In genomic region chr16:47392114-47392513, GRCh38 we compare ENCODE assay signal across 8 cellular contexts.
DNase-seq lines count a peak whose midpoint lies in the region; ATAC-seq and TF ChIP-seq lines count a peak whose summit lies in the region.

No MANE protein-coding gene starts in this region.

- peak overlapping the region; percentile 9 for H3K27ac Mint-ChIP-seq in WTC11

- TF ChIP-seq CTCF in GM06990 (IDR thresholded peaks at IDR 0.05; ENCODE audit: insufficient read depth, low read length, poor library complexity, severe bottlenecking): no peak
- no peak for TF ChIP-seq CTCF in WTC11 (IDR thresholded peaks at IDR 0.05)

- H3K4me3 ChIP-seq in GM06990 (replicated peaks; ENCODE audit: low read depth, low read length): no peak overlapping the region

- POLR2A ChIA-PET in WTC11 (lab: Charles Lee): no interaction called here

- ATAC-seq in GM21423 (IDR thresholded peaks at IDR 0.05; ENCODE audit: unreplicated experiment): peak; percentile 93
- peak; percentile 84 for ATAC-seq in HG03565 (IDR thresholded peaks at IDR 0.05; ENCODE audit: unreplicated experiment)
- ATAC-seq in WTC11: no peak
- ATAC-seq in stimulated activated naive CD8-positive, alpha-beta T cell treated with anti-CD3 and anti-CD28 coated beads, Interleukin-15, Interleukin-2, amounts not matched to agents 100 U/mL and 50 U/mL, for 24 hours: peak; percentile 57

- peaks cover 19% of the 10 kb centered on the region for H3K4me1 Mint-ChIP-seq in WTC11

- DNase-seq in GM06990 (ENCODE audit: extremely low read depth, insufficient read length) (peak; percentile 30), WTC11 (ENCODE audit: low spot score) (no peak), NCI-H1105 (lab: John Stamatoyannopoulos, UW) (no peak), NCI-H2196 (lab: John Stamatoyannopoulos, UW; ENCODE audit: unreplicated experiment) (no peak)
- peak; percentile 3 for DNase-seq in stimulated activated naive CD8-positive, alpha-beta T cell treated with anti-CD3 and anti-CD28 coated beads, Interleukin-15, Interleukin-2, amounts not matched to agents 100 U/mL and 50 U/mL, for 24 hours
- DNase-seq in stimulated activated CD8-positive, alpha-beta memory T cell treated with anti-CD3 and anti-CD28 coated beads, Interleukin-4, amount 100 ng/mL, for 48 hours: no peak

- H3K27me3 ChIP-seq in GM06990 (replicated peaks; ENCODE audit: control insufficient read depth, insufficient read depth, low read length): no peaks in the 10 kb centered on the region

- H3K4me3 Mint-ChIP-seq in WTC11: no peak overlapping the region

- CTCF ChIA-PET in WTC11 (lab: Charles Lee): no interaction called here

- H3K9me3 Mint-ChIP-seq in WTC11: no peaks in the 10 kb centered on the region

- no peaks in the 10 kb centered on the region for H3K36me3 ChIP-seq in GM06990 (ENCODE audit: control insufficient read depth, insufficient read depth, low read length)

- H3K36me3 Mint-ChIP-seq in WTC11: no peaks in the 10 kb centered on the region

- H3K27me3 Mint-ChIP-seq in WTC11 (ENCODE audit: low read depth): no peaks in the 10 kb centered on the region

TF ChIP-seq in WTC11, 78 proteins besides CTCF, POLR2A, EP300 and RAD21:
- no peak for TF ChIP-seq RORB (CRISPR knock-in tag; IDR thresholded peaks at IDR 0.05)
- TF ChIP-seq RELA (CRISPR knock-in tag; IDR thresholded peaks at IDR 0.05; ENCODE audit: borderline replicate concordance): no peak
- TF ChIP-seq KAT7 (CRISPR knock-in tag; IDR thresholded peaks at IDR 0.05; ENCODE audit: borderline replicate concordance): no peak

Comparison
In these comparisons a context has a peak if more than half of its experiments do, and no peak if none do; other contexts are left out.
1. DNase-seq: peak in GM06990 (single experiment) and stimulated activated naive CD8-positive, alpha-beta T cell treated with anti-CD3 and anti-CD28 coated beads, Interleukin-15, Interleukin-2, amounts not matched to agents 100 U/mL and 50 U/mL, for 24 hours (single experiment); none in WTC11 (single experiment), NCI-H1105 (single experiment), NCI-H2196 (single experiment) and stimulated activated CD8-positive, alpha-beta memory T cell treated with anti-CD3 and anti-CD28 coated beads, Interleukin-4, amount 100 ng/mL, for 48 hours (single experiment).